Comparison of ENCODE assay signal across 7 cellular contexts in genomic region chr1:110053557-110054428, GRCh38. TPM values are rescaled to one million over a fixed set of nuclear protein-coding genes. Genes with fewer than 3 reads are reported as not detected.
DNase-seq lines count a peak whose midpoint lies in the region; ATAC-seq and TF ChIP-seq lines count a peak whose summit lies in the region.

No MANE protein-coding gene starts in this region.

- ATAC-seq in activated CD4-positive, CD25-positive, alpha-beta regulatory T cell treated with anti-CD3 and anti-CD28 coated beads, Interleukin-2, amount 50 U/mL, for 24 hours: peak; percentile 68 to 84
- no peak for ATAC-seq in HG03159 (IDR thresholded peaks at IDR 0.05; ENCODE audit: unreplicated experiment)

- H3K27me3 ChIP-seq in liver (ENCODE audit: control insufficient read depth in 4 of 4, insufficient read depth in 4 of 4, low read length in 3 of 4): no peaks in the 10 kb centered on the region

- peak; percentile 100 for TF ChIP-seq CTCF in GM12872 (IDR thresholded peaks at IDR 0.05; ENCODE audit: insufficient read depth, low read depth, low read length)
- TF ChIP-seq CTCF in LNCAP (IDR thresholded peaks at IDR 0.05): peak; percentile 98
- TF ChIP-seq CTCF in liver (IDR thresholded peaks at IDR 0.05; ENCODE audit: low read depth, low read length, missing input control): peak; percentile 92

- TF ChIP-seq RAD21 in liver (IDR thresholded peaks at IDR 0.05): peak; percentile 84 to 92

- peak in 45 of 61 donors; percentile 4 to 74 (median 36) for DNase-seq in caudate nucleus (lab: John Stamatoyannopoulos, UW)
- DNase-seq in stimulated activated CD8-positive, alpha-beta memory T cell treated with anti-CD3 and anti-CD28 coated beads, Interleukin-12 subunit alpha, Interleukin-12 subunit beta, amount 100 ng/mL, for 4 hours (ENCODE audit: low read depth): peak; percentile 36

- H3K4me3 ChIP-seq in liver (ENCODE audit: low read depth in 1 of 3, low read length in 3 of 3): no peak overlapping the region

- no peaks in the 10 kb centered on the region for H3K9me3 ChIP-seq in liver (ENCODE audit: control insufficient read depth in 4 of 4, low read length in 3 of 4)

- peaks cover 0 to 3% (median 0%) of the 10 kb centered on the region in 4 donors for H3K4me1 ChIP-seq in liver (ENCODE audit: control insufficient read depth in 4 of 4, insufficient read depth in 4 of 4, low read length in 3 of 4)

- H3K27ac ChIP-seq in caudate nucleus (ENCODE audit: low read depth, low read length) (no peak overlapping the region), liver (ENCODE audit: low read depth in 1 of 2, low read length in 2 of 2) (no peak overlapping the region)

- WGBS in liver: 56% methylated on average over 16 of the region's 16 CpGs

- no peak overlapping the region for H3K9ac ChIP-seq in liver (ENCODE audit: low read depth in 1 of 2, low read length in 2 of 2)

- peaks cover 16 to 83% (median 65%) of the 10 kb centered on the region in 4 donors for H3K36me3 ChIP-seq in liver (ENCODE audit: control insufficient read depth in 4 of 4, insufficient read depth in 3 of 4, low read depth in 1 of 4, low read length in 3 of 4)

TF ChIP-seq in liver, 16 proteins besides CTCF, POLR2A, EP300 and RAD21:
- no peak for TF ChIP-seq RXRA (IDR thresholded peaks at IDR 0.05)
- TF ChIP-seq NR2F2 (IDR thresholded peaks at IDR 0.05): no peak
- no peak for TF ChIP-seq ATF3 (IDR thresholded peaks at IDR 0.05)
- TF ChIP-seq HNF4A (conservative IDR thresholded peaks at IDR 0.05): no peak
- no peak for TF ChIP-seq ZBTB33 (IDR thresholded peaks at IDR 0.05)
- TF ChIP-seq GABPA (IDR thresholded peaks at IDR 0.05 in 1 of 2, conservative IDR thresholded peaks at IDR 0.05 in 1 of 2): no peak
- TF ChIP-seq SP1 (IDR thresholded peaks at IDR 0.05): no peak
- no peak for TF ChIP-seq FOXA2 (IDR thresholded peaks at IDR 0.05)
- no peak for TF ChIP-seq REST (IDR thresholded peaks at IDR 0.05)
- TF ChIP-seq FOXA1 (IDR thresholded peaks at IDR 0.05): no peak
- TF ChIP-seq EGR1 (IDR thresholded peaks at IDR 0.05; ENCODE audit: low read depth in 2 of 2): no peak
- no peak for TF ChIP-seq YY1 (IDR thresholded peaks at IDR 0.05)
- no peak for TF ChIP-seq JUND (IDR thresholded peaks at IDR 0.05)
- TF ChIP-seq TAF1 (conservative IDR thresholded peaks at IDR 0.05): no peak
TF ChIP-seq in liver: peak in this region for 0.

RNA-seq across cellular contexts. Expression of gene ALX3, which starts 16.7 kb away (rescaled TPM):
- total RNA-seq in liver: not detected
- polyA plus RNA-seq in liver: not detected

RNA-seq across cellular contexts. Expression of gene STRIP1, which starts 19.4 kb away (rescaled TPM):
- total RNA-seq in liver: 10 to 100 TPM; 20.5 to 22.8 TPM
- 1 to 10 TPM; 5.8 to 6.0 TPM for polyA plus RNA-seq in liver

RNA-seq across cellular contexts. Expression of gene UBL4B, which starts 58.5 kb away (rescaled TPM):
- not detected for total RNA-seq in liver
- polyA plus RNA-seq in liver: not detected
